Comparison of ENCODE assay signal across 8 cellular contexts in genomic region chr4:56907009-56907408, GRCh38. TPM values are rescaled to one million over a fixed set of nuclear protein-coding genes. Genes with fewer than 3 reads are reported as not detected.
DNase-seq lines count a peak whose midpoint lies in the region; ATAC-seq and TF ChIP-seq lines count a peak whose summit lies in the region.

No MANE protein-coding gene starts in this region.

- no peak for TF ChIP-seq CTCF in PC-3 (conservative IDR thresholded peaks at IDR 0.05; ENCODE audit: low read depth, low read length)
- TF ChIP-seq CTCF in nephron progenitor cell (IDR thresholded peaks at IDR 0.05) = no peak

- BruUV-seq in PC-3 (replicated peaks; lab: Mats Ljungman, UMichigan) = no TSS peak

- H3K4me3 ChIP-seq in BLaER1 (peak overlapping the region; percentile 89), PC-3 (ENCODE audit: low read length) (peak overlapping the region; percentile 89)

- H4K20me1 ChIP-seq in BLaER1 (peaks cover 36% of the 10 kb centered on the region), PC-3 (ENCODE audit: low read length) (0 out of 2 replicates have a peak, but pooled peaks cover 5% of the 10 kb centered on the region)

- POLR2A ChIA-PET in PC-3 (lab: Charles Lee; ENCODE audit: unreplicated experiment) = interaction anchor here (0.6 to 0.9 kb wide), 4 partner anchors 28 to 146 kb away, joined by 3 to 5 read pairs (median 4); partner anchors contain the start of gene NOA1

- peaks cover 36% of the 10 kb centered on the region for H3K4me1 Mint-ChIP-seq in dendritic cell treated with granulocyte-macrophage colony-stimulating factor and Interleukin-4, amounts not matched to agents 40 ng/mL and 50 ng/mL, for 4 days (ENCODE audit: low read depth)
- peaks cover 40% of the 10 kb centered on the region for H3K4me1 Mint-ChIP-seq in nephron progenitor cell

- peaks cover 29% of the 10 kb centered on the region for H3K36me3 Mint-ChIP-seq in dendritic cell treated with granulocyte-macrophage colony-stimulating factor and Interleukin-4, amounts not matched to agents 40 ng/mL and 50 ng/mL, for 4 days (ENCODE audit: low read depth)
- peaks cover 16% of the 10 kb centered on the region for H3K36me3 Mint-ChIP-seq in nephron progenitor cell (ENCODE audit: low read depth)

- H3K36me3 ChIP-seq in BLaER1 (peaks cover 11% of the 10 kb centered on the region), PC-3 (ENCODE audit: low read depth, low read length) (0 out of 2 replicates have a peak, but pooled peaks cover 3% of the 10 kb centered on the region)

- H3K4me2 ChIP-seq in BLaER1 = peak overlapping the region; percentile 70
- peak overlapping the region; percentile 97 for H3K4me2 ChIP-seq in PC-3 (ENCODE audit: low read length)

- no peaks in the 10 kb centered on the region for H3K9me3 Mint-ChIP-seq in dendritic cell treated with granulocyte-macrophage colony-stimulating factor and Interleukin-4, amounts not matched to agents 40 ng/mL and 50 ng/mL, for 4 days
- no peaks in the 10 kb centered on the region for H3K9me3 Mint-ChIP-seq in nephron progenitor cell

- CTCF ChIA-PET in PC-3 (lab: Charles Lee) = no interaction called here

- no peak for ATAC-seq in PC-3

- peak overlapping the region; percentile 98 for H2AFZ ChIP-seq in PC-3 (ENCODE audit: low read length)

- H3F3A ChIP-seq in PC-3 (ENCODE audit: low read length, unreplicated experiment) = no peaks in the 10 kb centered on the region

- DNase-seq in PC-3 (no peak), nephron progenitor cell (peak; percentile 23), dedifferentiated amniotic fluid mesenchymal stem cell (ENCODE audit: extremely low spot score) (no peak), GM19238 (ENCODE audit: insufficient read length, low spot score) (no peak), middle frontal gyrus (ENCODE audit: extremely low spot score, low spot score) (no peak), AG08396 (ENCODE audit: low spot score) (no peak)

- H3K27me3 Mint-ChIP-seq in dendritic cell treated with granulocyte-macrophage colony-stimulating factor and Interleukin-4, amounts not matched to agents 40 ng/mL and 50 ng/mL, for 4 days = no peaks in the 10 kb centered on the region
- peaks cover 19% of the 10 kb centered on the region for H3K27me3 Mint-ChIP-seq in nephron progenitor cell (ENCODE audit: low read depth, poor library complexity)

- 0 out of 2 replicates have a peak overlapping the region, but pooled peaks have one; percentile 30 for H3K9ac ChIP-seq in BLaER1
- H3K9ac ChIP-seq in PC-3 (ENCODE audit: low read length) = peak overlapping the region; percentile 4; the same call in 1 of the 2 replicates

- H3K27ac Mint-ChIP-seq in dendritic cell treated with granulocyte-macrophage colony-stimulating factor and Interleukin-4, amounts not matched to agents 40 ng/mL and 50 ng/mL, for 4 days = peak overlapping the region; percentile 87
- H3K27ac Mint-ChIP-seq in nephron progenitor cell = peak overlapping the region; percentile 92

- H3K27me3 ChIP-seq in BLaER1 (no peaks in the 10 kb centered on the region), PC-3 (ENCODE audit: low read length) (no peaks in the 10 kb centered on the region)

- H3K4me3 Mint-ChIP-seq in dendritic cell treated with granulocyte-macrophage colony-stimulating factor and Interleukin-4, amounts not matched to agents 40 ng/mL and 50 ng/mL, for 4 days = peak overlapping the region; percentile 94
- H3K4me3 Mint-ChIP-seq in nephron progenitor cell = peak overlapping the region; percentile 92

- peaks cover 35% of the 10 kb centered on the region for H3K79me2 ChIP-seq in PC-3 (ENCODE audit: low read length)

- H3K27ac ChIP-seq in BLaER1 (no peak overlapping the region), PC-3 (ENCODE audit: low read length) (no peak overlapping the region)

- H3K9me3 ChIP-seq in BLaER1 (no peaks in the 10 kb centered on the region), PC-3 (ENCODE audit: low read length) (no peaks in the 10 kb centered on the region)

- intact Hi-C loops in PC-3 (cut with micrococcal nuclease) = loop anchor here (10.0 kb wide), 1 partner anchor 472 kb away; the partner anchor contains the start of genes PAICS and PPAT
- intact Hi-C loops in dendritic cell treated with granulocyte-macrophage colony-stimulating factor and Interleukin-4, amounts not matched to agents 40 ng/mL and 50 ng/mL, for 4 days (cut with micrococcal nuclease) = loop anchor here (5.0 to 10.0 kb wide), 4 partner anchors 40 to 520 kb away; partner anchors contain the start of genes AASDH, PAICS and PPAT

- H3K4me1 ChIP-seq in BLaER1 = peaks cover 40% of the 10 kb centered on the region
- peaks cover 20% of the 10 kb centered on the region for H3K4me1 ChIP-seq in PC-3 (ENCODE audit: insufficient read depth, low read length)

- H3K9me2 ChIP-seq in PC-3 (replicated peaks; ENCODE audit: low read length) = no peaks in the 10 kb centered on the region

RNA-seq across cellular contexts. Expression of gene REST, which starts 0.7 kb away (rescaled TPM):
- total RNA-seq in PC-3 (2014; rRNA removed) = 21.7 and 22.4 TPM in 2 replicates
